ENCODE assay signal across 25 cellular contexts in the genomic region with DNA sequence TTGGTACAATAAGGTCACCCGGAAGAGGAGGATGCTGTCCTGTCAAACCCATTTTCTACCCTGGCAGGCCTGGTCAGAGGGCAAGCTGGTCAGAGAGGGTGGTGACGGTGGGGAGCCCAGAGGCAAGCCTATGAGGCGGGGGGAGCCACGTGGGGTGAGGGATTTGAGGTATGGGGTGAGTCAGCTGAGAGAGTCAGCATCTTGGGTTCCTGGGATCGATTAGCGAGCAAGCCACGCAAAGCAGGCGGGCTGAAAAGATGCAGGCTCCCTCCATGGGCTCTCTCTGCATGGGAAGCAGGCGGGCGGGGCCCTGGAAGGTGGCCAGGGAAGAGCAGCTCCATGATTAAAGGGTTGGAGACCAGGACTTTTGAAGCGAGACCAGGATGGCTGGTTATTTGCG. TPM values are rescaled to one million over a fixed set of nuclear protein-coding genes. Genes with fewer than 3 reads are reported as not detected.
DNase-seq lines count a peak whose midpoint lies in the region; ATAC-seq and TF ChIP-seq lines count a peak whose summit lies in the region.
"Had no signal": no experiment of that assay in that cellular context is flagged by ENCODE, and none has a peak within 500 bp of the region (broad histone marks: within the 10 kb centered on the region; RNA-seq: fewer than 3 reads in every experiment).

No MANE protein-coding gene starts in this region.

- no peak overlapping the region for H3K27ac Mint-ChIP-seq in HFFc6
- H3K27ac Mint-ChIP-seq: activated CD8-positive, alpha-beta memory T cell treated with anti-CD3 and anti-CD28 coated beads, Interleukin-2, amount 10 ng/mL, durations not matched to agents 7 days and 5 days; activated T-helper 1 cell treated with anti-CD3 and anti-CD28 coated beads, Interleukin-12 subunit alpha, Interleukin-12 subunit beta, Interleukin-2, Interleukin-4 antibody, amounts not matched to agents 30 ng/mL and 10 ng/mL and 1 ng/mL, durations not matched to agents 14 hours and 24 hours and 36 hours; nephron progenitor cell had no signal

- no peaks in the 10 kb centered on the region for H3K9me2 ChIP-seq in MM.1S (replicated peaks; ENCODE audit: insufficient read depth, low read length)

- ATAC-seq in GM19328 (IDR thresholded peaks at IDR 0.05; ENCODE audit: unreplicated experiment), result no peak
- ATAC-seq in GM21367 (IDR thresholded peaks at IDR 0.05; ENCODE audit: unreplicated experiment), result no peak
- ATAC-seq: activated CD8-positive, alpha-beta memory T cell treated with anti-CD3 and anti-CD28 coated beads, Interleukin-2, amount 10 ng/mL, durations not matched to agents 7 days and 5 days; left colon; right lobe of liver had no signal

- H3K27ac ChIP-seq in BLaER1, result no peak overlapping the region
- H3K27ac ChIP-seq in MM.1S (ENCODE audit: low read length), result no peak overlapping the region
- H3K27ac ChIP-seq: heart right ventricle, right lobe of liver, upper lobe of left lung had no signal

- peaks cover 8% of the 10 kb centered on the region for H3K27me3 Mint-ChIP-seq in HFFc6 (ENCODE audit: insufficient read depth)

- no peaks in the 10 kb centered on the region for H3F3A ChIP-seq in MM.1S (ENCODE audit: insufficient read depth, low read length)

- H3K4me1 Mint-ChIP-seq in HFFc6 (ENCODE audit: low read depth), result peaks cover 34% of the 10 kb centered on the region

- H3K9me3 ChIP-seq in BLaER1, result no peaks in the 10 kb centered on the region
- H3K9me3 ChIP-seq in MM.1S (replicated peaks; ENCODE audit: insufficient read depth, low read length), result no peaks in the 10 kb centered on the region
- H3K9me3 ChIP-seq: heart right ventricle, MG63, right lobe of liver, upper lobe of left lung had no signal

- no peaks in the 10 kb centered on the region for H4K20me1 ChIP-seq in BLaER1
- no peaks in the 10 kb centered on the region for H4K20me1 ChIP-seq in MM.1S (ENCODE audit: insufficient read depth, low read length)

- H3K4me3 ChIP-seq in BLaER1 (no peak overlapping the region), MM.1S (ENCODE audit: low read length) (no peak overlapping the region)
- H3K4me3 ChIP-seq: heart right ventricle, MG63, right lobe of liver, upper lobe of left lung had no signal

- H3K27me3 ChIP-seq in BLaER1 (no peaks in the 10 kb centered on the region), MM.1S (replicated peaks; ENCODE audit: insufficient read depth, low read length) (peaks cover 32% of the 10 kb centered on the region)
- H3K27me3 ChIP-seq: MG63, right lobe of liver, upper lobe of left lung had no signal

- H2AFZ ChIP-seq in MM.1S (ENCODE audit: low read length), result no peak overlapping the region

- no peak for TF ChIP-seq CTCF in HFFc6 (IDR thresholded peaks at IDR 0.05)
- no peak for TF ChIP-seq CTCF in MM.1S (IDR thresholded peaks at IDR 0.05; ENCODE audit: low read length)

- H3K79me2 ChIP-seq in MM.1S (ENCODE audit: low read length), result no peaks in the 10 kb centered on the region

- H3K9ac ChIP-seq in BLaER1, result no peak overlapping the region
- H3K9ac ChIP-seq in MM.1S (ENCODE audit: low read length), result no peak overlapping the region

- no peaks in the 10 kb centered on the region for H3K9me3 Mint-ChIP-seq in HFFc6
- H3K9me3 Mint-ChIP-seq: activated T-helper 1 cell treated with anti-CD3 and anti-CD28 coated beads, Interleukin-12 subunit alpha, Interleukin-12 subunit beta, Interleukin-2, Interleukin-4 antibody, amounts not matched to agents 30 ng/mL and 10 ng/mL and 1 ng/mL, durations not matched to agents 14 hours and 24 hours and 36 hours; nephron progenitor cell had no signal

- H3K4me2 ChIP-seq in BLaER1 (peak overlapping the region; percentile 5; the same call in 1 of the 2 replicates), MM.1S (ENCODE audit: low read depth, low read length) (no peak overlapping the region)

- no peak overlapping the region; the same call in 1 of the 2 replicates for H3K4me3 Mint-ChIP-seq in HFFc6
- H3K4me3 Mint-ChIP-seq: activated CD8-positive, alpha-beta memory T cell treated with anti-CD3 and anti-CD28 coated beads, Interleukin-2, amount 10 ng/mL, durations not matched to agents 7 days and 5 days; activated T-helper 1 cell treated with anti-CD3 and anti-CD28 coated beads, Interleukin-12 subunit alpha, Interleukin-12 subunit beta, Interleukin-2, Interleukin-4 antibody, amounts not matched to agents 30 ng/mL and 10 ng/mL and 1 ng/mL, durations not matched to agents 14 hours and 24 hours and 36 hours; nephron progenitor cell had no signal

- H3K36me3 ChIP-seq in BLaER1, result no peaks in the 10 kb centered on the region
- no peaks in the 10 kb centered on the region for H3K36me3 ChIP-seq in MM.1S (replicated peaks; ENCODE audit: insufficient read depth, low read length)
- H3K36me3 ChIP-seq: heart right ventricle, MG63, right lobe of liver, upper lobe of left lung had no signal

- H3K4me1 ChIP-seq in BLaER1, result peaks cover 48% of the 10 kb centered on the region
- no peaks in the 10 kb centered on the region for H3K4me1 ChIP-seq in MM.1S (ENCODE audit: low read length)
- H3K4me1 ChIP-seq: right lobe of liver, upper lobe of left lung had no signal

- DNase-seq in AG08395 (ENCODE audit: low spot score) (peak; percentile 76), HFFc6 (peak; percentile 6), fibroblast of peridontal ligament (ENCODE audit: extremely low read depth) (peak; percentile 18), MM.1S (no peak)
- DNase-seq: activated CD4-positive, alpha-beta T cell treated with anti-CD3 and anti-CD28 coated beads for 48 hours; activated CD8-positive, alpha-beta memory T cell treated with anti-CD3 and anti-CD28 coated beads, Interleukin-2, amount 10 ng/mL, durations not matched to agents 7 days and 5 days; activated naive CD4-positive, alpha-beta T cell treated with anti-CD3 and anti-CD28 coated beads, Interleukin-2, amount 50 U/mL, for 16 hours; central memory CD4-positive, alpha-beta T cell; dermis blood vessel endothelial cell; DMS79; heart right ventricle; left colon; mesendoderm; MG63; NCI-H1436; NCI-H774; nephron progenitor cell; right lobe of liver; SHP77 treated with DMSO at 0.1 percent for 48 hours; stimulated activated CD4-positive, alpha-beta T cell treated with anti-CD3 and anti-CD28 coated beads, Interleukin-15, amount 100 ng/mL, for 24 hours had no signal

- no peaks in the 10 kb centered on the region for H3K36me3 Mint-ChIP-seq in HFFc6 (ENCODE audit: low read depth)
- H3K36me3 Mint-ChIP-seq: activated CD8-positive, alpha-beta memory T cell treated with anti-CD3 and anti-CD28 coated beads, Interleukin-2, amount 10 ng/mL, durations not matched to agents 7 days and 5 days had no signal

RNA-seq across cellular contexts. Expression of a gene that starts 48.1 kb away (rescaled TPM):
- 10 to 100 TPM; 22.8 to 31.4 (median 23.4) TPM for total RNA-seq in HFFc6 (2021; fragmentation: NEBNext Ultra II Directional; extraction: Animal tissue kit (Norgen Biotek cat#: 25700))
